ENCODE assay signal across 13 cellular contexts in genomic region chr5:68046445-68046844, GRCh38.
DNase-seq lines count a peak whose midpoint lies in the region; ATAC-seq and TF ChIP-seq lines count a peak whose summit lies in the region.
"Had no signal": no experiment of that assay in that cellular context is flagged by ENCODE, and none has a peak within 500 bp of the region (broad histone marks: within the 10 kb centered on the region; RNA-seq: fewer than 3 reads in every experiment).

No MANE protein-coding gene starts in this region.

- no peak overlapping the region for H3K27ac ChIP-seq in mesendoderm (ENCODE audit: low read depth, low read length)
- H3K27ac ChIP-seq in SJCRH30: no peak overlapping the region
- H3K27ac ChIP-seq: uterus had no signal

- no peak overlapping the region for H3K18ac ChIP-seq in mesendoderm (ENCODE audit: low read length)

- H3K27ac Mint-ChIP-seq in activated CD8-positive, alpha-beta memory T cell treated with anti-CD3 and anti-CD28 coated beads, Interleukin-2, amount 10 ng/mL, durations not matched to agents 7 days and 5 days: no peak overlapping the region
- H3K27ac Mint-ChIP-seq: endodermal cell, T-cell had no signal

- no peak overlapping the region for H3K23ac ChIP-seq in mesendoderm (ENCODE audit: low read length)

- no peak overlapping the region for H4K8ac ChIP-seq in mesendoderm (ENCODE audit: low read depth, low read length)

- H3K9me3 ChIP-seq in BE2C (no peaks in the 10 kb centered on the region), SJCRH30 (replicated peaks) (no peaks in the 10 kb centered on the region)
- H3K9me3 ChIP-seq: mucosa of descending colon, uterus had no signal

- no peak overlapping the region for H3K4me3 ChIP-seq in cardiac fibroblast (replicated peaks in 1 of 2; ENCODE audit: low read depth in 2 of 2, low read length in 2 of 2)
- H3K4me3 ChIP-seq in mesendoderm (ENCODE audit: low read length): no peak overlapping the region
- no peak overlapping the region for H3K4me3 ChIP-seq in BE2C (ENCODE audit: low read depth, low read length)
- H3K4me3 ChIP-seq in SJCRH30: no peak overlapping the region
- H3K4me3 ChIP-seq: mucosa of descending colon, uterus had no signal

- no peak overlapping the region for H4K5ac ChIP-seq in mesendoderm (ENCODE audit: low read length)

- no CpG with 5 or more reads among the region's 5 CpGs for WGBS in mesendoderm (ENCODE audit: extremely low coverage, insufficient coverage, low lambda C conversion rate)

- no peaks in the 10 kb centered on the region for H3K36me3 Mint-ChIP-seq in activated CD8-positive, alpha-beta memory T cell treated with anti-CD3 and anti-CD28 coated beads, Interleukin-2, amount 10 ng/mL, durations not matched to agents 7 days and 5 days
- H3K36me3 Mint-ChIP-seq: T-cell had no signal

- H3K4me1 ChIP-seq in mesendoderm (ENCODE audit: control insufficient read depth, low read depth, low read length): no peaks in the 10 kb centered on the region
- no peaks in the 10 kb centered on the region for H3K4me1 ChIP-seq in BE2C
- H3K4me1 ChIP-seq in SJCRH30: no peaks in the 10 kb centered on the region
- H3K4me1 ChIP-seq: uterus had no signal

- no peak for ATAC-seq in activated CD8-positive, alpha-beta memory T cell treated with anti-CD3 and anti-CD28 coated beads, Interleukin-2, amount 10 ng/mL, durations not matched to agents 7 days and 5 days
- no peak for ATAC-seq in GM21423 (IDR thresholded peaks at IDR 0.05; ENCODE audit: unreplicated experiment)
- ATAC-seq: mucosa of descending colon, T-cell had no signal

- CTCF ChIA-PET in activated CD8-positive, alpha-beta memory T cell treated with anti-CD3 and anti-CD28 coated beads, Interleukin-2, amount 10 ng/mL, durations not matched to agents 7 days and 5 days (lab: Charles Lee): no interaction called here

- peak; percentile 87 for DNase-seq in AG20443 (ENCODE audit: low spot score)
- DNase-seq in NCI-H460 (ENCODE audit: extremely low read depth, low read depth): peak; percentile 78
- DNase-seq in cardiac fibroblast (ENCODE audit: low read depth in 2 of 2): peak; percentile 94 to 99
- peak; percentile 14 for DNase-seq in mesendoderm
- no peak for DNase-seq in activated CD8-positive, alpha-beta memory T cell treated with anti-CD3 and anti-CD28 coated beads, Interleukin-2, amount 10 ng/mL, durations not matched to agents 7 days and 5 days
- DNase-seq in BE2C: no peak
- DNase-seq in SJCRH30: no peak
- DNase-seq: endodermal cell, mucosa of descending colon, NCI-H1092 treated with DMSO at 0.1 percent for 48 hours, T-cell, uterus had no signal

- H3K4me1 Mint-ChIP-seq in activated CD8-positive, alpha-beta memory T cell treated with anti-CD3 and anti-CD28 coated beads, Interleukin-2, amount 10 ng/mL, durations not matched to agents 7 days and 5 days: no peaks in the 10 kb centered on the region
- H3K4me1 Mint-ChIP-seq: T-cell had no signal

- H3K79me2 ChIP-seq in mesendoderm (ENCODE audit: control insufficient read depth, insufficient read depth, low read length): no peaks in the 10 kb centered on the region

- no peak overlapping the region for H2AK5ac ChIP-seq in mesendoderm (ENCODE audit: low read length)

- no peak overlapping the region for H3K4me2 ChIP-seq in mesendoderm (ENCODE audit: low read length)

- no peaks in the 10 kb centered on the region for H3K36me3 ChIP-seq in mesendoderm (ENCODE audit: control insufficient read depth, insufficient read depth, low read length)
- H3K36me3 ChIP-seq in BE2C: no peaks in the 10 kb centered on the region
- no peaks in the 10 kb centered on the region for H3K36me3 ChIP-seq in SJCRH30
- H3K36me3 ChIP-seq: uterus had no signal

- TF ChIP-seq CTCF in cardiac fibroblast (IDR thresholded peaks at IDR 0.05; ENCODE audit: low read depth, low read length): no peak
- TF ChIP-seq CTCF in BE2C (IDR thresholded peaks at IDR 0.05; ENCODE audit: low read depth, low read length): no peak

- H3K56ac ChIP-seq in mesendoderm (ENCODE audit: low read length): no peak overlapping the region

- no peak overlapping the region for H3K9ac ChIP-seq in mesendoderm (ENCODE audit: low read length)

- H3K27me3 Mint-ChIP-seq in activated CD8-positive, alpha-beta memory T cell treated with anti-CD3 and anti-CD28 coated beads, Interleukin-2, amount 10 ng/mL, durations not matched to agents 7 days and 5 days: peaks cover under 1% of the 10 kb centered on the region

- no peaks in the 10 kb centered on the region for H3K79me1 ChIP-seq in mesendoderm (ENCODE audit: low read length)

- no peak overlapping the region for H2BK120ac ChIP-seq in mesendoderm (ENCODE audit: low read depth, low read length)

- H3K4ac ChIP-seq in mesendoderm (ENCODE audit: low read depth, low read length): no peak overlapping the region

- H2BK5ac ChIP-seq in mesendoderm (ENCODE audit: low read length): no peak overlapping the region

- H2BK15ac ChIP-seq in mesendoderm (replicated peaks; ENCODE audit: low read depth): no peak overlapping the region

- H3K4me3 Mint-ChIP-seq in activated CD8-positive, alpha-beta memory T cell treated with anti-CD3 and anti-CD28 coated beads, Interleukin-2, amount 10 ng/mL, durations not matched to agents 7 days and 5 days: no peak overlapping the region
- H3K4me3 Mint-ChIP-seq: endodermal cell, T-cell had no signal

- H3K27me3 ChIP-seq in mesendoderm (ENCODE audit: insufficient read depth, low read length, poor library complexity) (no peaks in the 10 kb centered on the region), BE2C (no peaks in the 10 kb centered on the region), SJCRH30 (no peaks in the 10 kb centered on the region)
- H3K27me3 ChIP-seq: uterus had no signal

- peaks cover 7% of the 10 kb centered on the region for H3K9me3 Mint-ChIP-seq in activated CD8-positive, alpha-beta memory T cell treated with anti-CD3 and anti-CD28 coated beads, Interleukin-2, amount 10 ng/mL, durations not matched to agents 7 days and 5 days (ENCODE audit: low read depth)

Comparison
In these comparisons a context has a peak if more than half of its experiments do, and no peak if none do; other contexts are left out.
1. DNase-seq: peak in AG20443 (single experiment), NCI-H460 (single experiment), cardiac fibroblast (2 of 2) and mesendoderm (single experiment); none in activated CD8-positive, alpha-beta memory T cell treated with anti-CD3 and anti-CD28 coated beads, Interleukin-2, amount 10 ng/mL, durations not matched to agents 7 days and 5 days (single experiment), BE2C (single experiment) and SJCRH30 (0 of 2).